In genomic region chr13:110493161-110493593, GRCh38 we compare ENCODE assay signal across 24 cellular contexts.
"Had no signal": no experiment of that assay in that cellular context is flagged by ENCODE, and none has a peak within 500 bp of the region (broad histone marks: within the 10 kb centered on the region; RNA-seq: fewer than 3 reads in every experiment).

No MANE protein-coding gene starts in this region.

- H3K27me3 ChIP-seq: Peyer's patch had no signal

- H3K4me1 ChIP-seq: Peyer's patch had no signal

- ATAC-seq: activated naive CD4-positive, alpha-beta T cell treated with anti-CD3 and anti-CD28 coated beads, Interleukin-2, amount 50 U/mL, for 72 hours; activated naive CD8-positive, alpha-beta T cell treated with anti-CD3 and anti-CD28 coated beads, Interleukin-2, amount 50 U/mL, for 24 hours; activated T-cell treated with anti-CD3 and anti-CD28 coated beads, Interleukin-2, amount 50 U/mL, for 4 hours had no signal

- H3K4me3 Mint-ChIP-seq: activated B cell treated with CpG ODN at 0.5 μM for 24 hours; activated CD4-positive, alpha-beta memory T cell treated with anti-CD3 and anti-CD28 coated beads for 36 hours; activated CD4-positive, alpha-beta T cell treated with anti-CD3 and anti-CD28 coated beads, Interleukin-2, amount 10 ng/mL, durations not matched to agents 7 days and 5 days; activated naive CD8-positive, alpha-beta T cell treated with anti-CD3 and anti-CD28 coated beads, Interleukin-2, amount 50 U/mL, for 24 hours; activated T-cell treated with anti-CD3 and anti-CD28 coated beads, Interleukin-2, amount 50 U/mL, for 4 hours; brain; T-helper 1 cell treated with Interleukin-12 subunit alpha and Interleukin-12 subunit beta and Interleukin-4 antibody, amounts not matched to agents 30 μg/mL and 1 μg/mL, for 36 hours had no signal

- H3K27ac Mint-ChIP-seq: activated B cell treated with CpG ODN at 0.5 μM for 24 hours; activated CD4-positive, alpha-beta memory T cell treated with anti-CD3 and anti-CD28 coated beads for 36 hours; activated naive CD4-positive, alpha-beta T cell treated with anti-CD3 and anti-CD28 coated beads, Interleukin-2, amount 50 U/mL, for 72 hours; activated naive CD8-positive, alpha-beta T cell treated with anti-CD3 and anti-CD28 coated beads, Interleukin-2, amount 50 U/mL, for 24 hours; brain; T-helper 1 cell treated with Interleukin-12 subunit alpha and Interleukin-12 subunit beta and Interleukin-4 antibody, amounts not matched to agents 30 μg/mL and 1 μg/mL, for 36 hours had no signal

- H3K4me2 ChIP-seq: KMS-11 had no signal

- DNase-seq: activated B cell treated with CpG ODN at 0.5 μM for 24 hours; activated CD4-positive, alpha-beta memory T cell treated with anti-CD3 and anti-CD28 coated beads for 36 hours; activated CD4-positive, alpha-beta T cell treated with anti-CD3 and anti-CD28 coated beads for 1 hour; activated CD4-positive, alpha-beta T cell treated with anti-CD3 and anti-CD28 coated beads, Interleukin-2, amount 10 ng/mL, durations not matched to agents 7 days and 5 days; activated CD8-positive, alpha-beta memory T cell treated with anti-CD3 and anti-CD28 coated beads for 24 hours; activated effector memory CD4-positive, alpha-beta T cell treated with anti-CD3 and anti-CD28 coated beads, Interleukin-2, amount 50 U/mL, for 16 hours; activated naive CD4-positive, alpha-beta T cell treated with Interleukin-2 at 50 U/mL for 16 hours; activated naive CD8-positive, alpha-beta T cell treated with anti-CD3 and anti-CD28 coated beads, Interleukin-2, amount 50 U/mL, for 24 hours; activated T-cell treated with anti-CD3 and anti-CD28 coated beads, Interleukin-2, amount 50 U/mL, for 4 hours; amniotic stem cell; NCI-H1092; NCI-H1930; NCI-H2171; NCI-H2227 treated with DMSO at 0.1 percent for 48 hours; NCI-H446 treated with DMSO at 0.1 percent for 48 hours; NCI-H524 treated with DMSO at 0.1 percent for 48 hours; NCI-H774; Peyer's patch; SHP77 treated with DMSO at 0.1 percent for 48 hours; T-helper 9 cell had no signal

- H3K4me1 Mint-ChIP-seq: activated B cell treated with CpG ODN at 0.5 μM for 24 hours; activated CD4-positive, alpha-beta T cell treated with anti-CD3 and anti-CD28 coated beads, Interleukin-2, amount 10 ng/mL, durations not matched to agents 7 days and 5 days; activated naive CD8-positive, alpha-beta T cell treated with anti-CD3 and anti-CD28 coated beads, Interleukin-2, amount 50 U/mL, for 24 hours; brain had no signal

- H3K27ac ChIP-seq: KMS-11, Peyer's patch had no signal

- H3K9me3 ChIP-seq: Peyer's patch had no signal

- H3K4me3 ChIP-seq: Peyer's patch had no signal

- H3K27me3 Mint-ChIP-seq: activated B cell treated with CpG ODN at 0.5 μM for 24 hours; activated CD4-positive, alpha-beta memory T cell treated with anti-CD3 and anti-CD28 coated beads for 36 hours; activated CD4-positive, alpha-beta T cell treated with anti-CD3 and anti-CD28 coated beads, Interleukin-2, amount 10 ng/mL, durations not matched to agents 7 days and 5 days; activated naive CD8-positive, alpha-beta T cell treated with anti-CD3 and anti-CD28 coated beads, Interleukin-2, amount 50 U/mL, for 24 hours; brain had no signal

- H3K36me3 Mint-ChIP-seq: activated CD4-positive, alpha-beta memory T cell treated with anti-CD3 and anti-CD28 coated beads for 36 hours; activated naive CD4-positive, alpha-beta T cell treated with anti-CD3 and anti-CD28 coated beads, Interleukin-2, amount 50 U/mL, for 72 hours had no signal
